In the genomic region with DNA sequence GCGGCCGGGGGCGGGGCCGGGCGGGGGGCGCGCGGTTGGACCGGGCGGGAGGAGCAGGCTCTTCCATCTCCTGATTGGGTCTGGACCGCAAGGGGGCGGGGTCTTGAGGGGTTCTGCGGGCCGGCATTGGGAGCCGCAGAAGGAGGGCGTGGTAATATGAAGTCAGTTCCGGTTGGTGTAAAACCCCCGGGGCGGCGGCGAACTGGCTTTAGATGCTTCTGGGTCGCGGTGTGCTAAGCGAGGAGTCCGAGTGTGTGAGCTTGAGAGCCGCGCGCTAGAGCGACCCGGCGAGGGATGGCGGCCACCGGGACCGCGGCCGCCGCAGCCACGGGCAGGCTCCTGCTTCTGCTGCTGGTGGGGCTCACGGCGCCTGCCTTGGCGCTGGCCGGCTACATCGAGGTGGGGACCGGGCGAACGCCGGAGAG, we compare ENCODE assay signal across 8 cellular contexts. TPM values are rescaled to one million over a fixed set of nuclear protein-coding genes. Genes with fewer than 3 reads are reported as not detected.
DNase-seq lines count a peak whose midpoint lies in the region; ATAC-seq and TF ChIP-seq lines count a peak whose summit lies in the region.

A gene (plus strand): TSS at position 211 of the 425 bp plus-strand sequence. CDS start 84 bp downstream, at position 295.

- no peaks in the 10 kb centered on the region for H3K27me3 ChIP-seq in psoas muscle (ENCODE audit: insufficient read depth in 3 of 3, low read length in 2 of 3)

- H3K9me3 ChIP-seq in psoas muscle: no peaks in the 10 kb centered on the region

- peaks cover 23% of the 10 kb centered on the region for H3K4me1 ChIP-seq in psoas muscle
- no peaks in the 10 kb centered on the region for H3K4me1 ChIP-seq in urinary bladder (ENCODE audit: insufficient read depth)

- TF ChIP-seq POLR2A in GM18505 (IDR thresholded peaks at IDR 0.05; ENCODE audit: borderline replicate concordance, extremely low read depth, insufficient read depth, insufficient read length): peak; percentile 94

- H3K36me3 ChIP-seq in psoas muscle (ENCODE audit: insufficient read depth in 1 of 2, low read depth in 1 of 2) (no peaks in the 10 kb centered on the region), urinary bladder (ENCODE audit: insufficient read depth) (no peaks in the 10 kb centered on the region)

- peak within 1 kb of the TSS; percentile 93 for H3K4me3 ChIP-seq in psoas muscle
- peak within 1 kb of the TSS; percentile 99 for H3K4me3 ChIP-seq in urinary bladder (ENCODE audit: low read depth, low read length)

- intact Hi-C loops in left ventricle myocardium superior (cut with micrococcal nuclease) (loop anchor here (10.0 kb wide), 1 partner anchor 55 kb away; no protein-coding TSS in a partner anchor), psoas muscle (cut with DNase I) (loop anchor here (1.0 to 5.0 kb wide), 3 partner anchors 62 to 66 kb away; no protein-coding TSS in a partner anchor)

- no peak for TF ChIP-seq CTCF in psoas muscle (IDR thresholded peaks at IDR 0.05)

- WGBS in psoas muscle, 3 donors: 0 to 1% (median 1%) methylated on average over 27 to 47 of the region's 47 CpGs
- WGBS in urinary bladder: under 1% methylated on average over 47 of the region's 47 CpGs

- H3K27ac ChIP-seq in angular gyrus (ENCODE audit: low read depth, low read length) (peak within 1 kb of the TSS; percentile 87), psoas muscle (peak within 1 kb of the TSS; percentile 95), urinary bladder (ENCODE audit: low read depth) (peak within 1 kb of the TSS; percentile 92)

- peak; percentile 95 for ATAC-seq in GM18505 (IDR thresholded peaks at IDR 0.05; ENCODE audit: unreplicated experiment)
- peak; percentile 96 for ATAC-seq in HG02970 (IDR thresholded peaks at IDR 0.05; ENCODE audit: low FRiP score, unreplicated experiment)
- peak; percentile 92 for ATAC-seq in left ventricle myocardium superior
- ATAC-seq in psoas muscle: peak; percentile 92 to 96 (median 94)

- peak; percentile 96 for DNase-seq in NCI-H187 treated with DMSO at 0.1 percent for 48 hours (lab: John Stamatoyannopoulos, UW)
- DNase-seq in T-helper 2 cell: peak; percentile 95 to 98 (median 96)
- peak; percentile 99 for DNase-seq in left ventricle myocardium superior
- peak; percentile 99 to 100 for DNase-seq in psoas muscle

RNA-seq across cellular contexts. Expression of the gene that starts here (rescaled TPM):
- total RNA-seq in left ventricle myocardium superior (297 TPM), psoas muscle (10 to 100 TPM; 59.4 to 85.9 (median 65.3) TPM), urinary bladder (217 TPM)
- polyA plus RNA-seq in psoas muscle (10 to 100 TPM; 37.8 to 96.7 (median 73.8) TPM), urinary bladder (364 TPM)

Comparison
In these comparisons a context has a peak if more than half of its experiments do, and no peak if none do; other contexts are left out.
1. Peak in every context shown above with its lines: DNase-seq, ATAC-seq, H3K4me3 ChIP-seq and H3K27ac ChIP-seq.